Comparison of ENCODE assay signal across 11 cellular contexts in the genomic region with DNA sequence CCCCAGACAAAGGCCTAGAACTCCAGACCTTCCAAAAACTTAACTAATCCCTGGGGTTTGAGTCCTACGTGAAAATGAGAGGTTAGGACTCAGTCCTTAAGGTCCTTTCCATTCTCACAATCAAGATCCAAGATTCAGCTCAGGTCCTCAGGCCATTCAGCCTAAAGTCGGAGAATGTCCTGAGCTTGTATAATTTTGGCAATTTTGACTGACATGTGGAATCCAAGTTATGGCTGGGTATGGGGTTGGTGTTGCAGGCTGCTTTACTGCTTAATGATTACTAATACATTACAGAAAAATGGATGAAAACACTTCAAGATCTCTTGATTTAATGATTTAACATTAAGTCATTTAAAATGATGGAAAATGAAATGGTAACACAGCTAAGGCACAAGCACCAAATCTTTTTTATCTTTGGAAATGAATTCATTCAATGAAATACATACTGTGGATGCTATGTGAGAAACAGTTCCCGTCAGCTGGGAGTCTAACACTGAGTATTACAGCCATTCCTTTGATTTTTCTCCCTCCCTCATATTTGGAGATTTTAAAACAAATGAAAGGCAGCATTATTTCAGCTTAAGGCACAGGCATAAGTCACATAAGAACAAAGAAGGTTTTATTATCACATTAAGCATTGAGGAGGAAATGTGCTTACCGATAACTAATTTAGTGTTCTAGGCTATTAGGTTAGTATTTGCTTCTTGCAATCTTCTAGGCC. TPM values are rescaled to one million over a fixed set of nuclear protein-coding genes. Genes with fewer than 3 reads are reported as not detected.
DNase-seq lines count a peak whose midpoint lies in the region; ATAC-seq and TF ChIP-seq lines count a peak whose summit lies in the region.
"Had no signal": no experiment of that assay in that cellular context is flagged by ENCODE, and none has a peak within 500 bp of the region (broad histone marks: within the 10 kb centered on the region; RNA-seq: fewer than 3 reads in every experiment).

No MANE protein-coding gene starts in this region.

- in situ Hi-C loops in transverse colon (cut with MboI; ENCODE audit: low pct_ligation_motif_present in 1 of 4, low pct_unique_long_range_greater_than_20kb in 1 of 4, low sequenced_read_pairs in 3 of 4), result no loop called here

- H3K4me3 ChIP-seq in heart left ventricle, result peak overlapping the region; percentile 29 to 83 (median 62)
- H3K4me3 ChIP-seq in ascending aorta, result peak overlapping the region; percentile 62 to 68
- H3K4me3 ChIP-seq in transverse colon, result peak overlapping the region; percentile 39 to 60 (median 48)

- no peaks in the 10 kb centered on the region for H3K27me3 ChIP-seq in heart left ventricle
- H3K27me3 ChIP-seq in ascending aorta, result no peaks in the 10 kb centered on the region
- H3K27me3 ChIP-seq in transverse colon, result no peaks in the 10 kb centered on the region

- ATAC-seq in heart left ventricle, result no peak
- no peak for ATAC-seq in left cardiac atrium
- no peak for ATAC-seq in memory B cell (ENCODE audit: low read depth)
- no peak for ATAC-seq in HG03095 (IDR thresholded peaks at IDR 0.05; ENCODE audit: unreplicated experiment)

- H3K36me3 ChIP-seq in heart left ventricle (peaks cover 0 to 6% (median 0%) of the 10 kb centered on the region in 9 donors), ascending aorta (no peaks in the 10 kb centered on the region), transverse colon (no peaks in the 10 kb centered on the region)

- TF ChIP-seq CTCF in heart left ventricle (IDR thresholded peaks at IDR 0.05) (no peak), ascending aorta (IDR thresholded peaks at IDR 0.05) (no peak), transverse colon (IDR thresholded peaks at IDR 0.05) (no peak)

- H3K36me3 Mint-ChIP-seq in memory B cell, result peaks cover 3% of the 10 kb centered on the region

- 47 to 56% (median 54%) methylated on average over 4 of the region's 4 CpGs for WGBS in heart left ventricle, 4 donors
- 38 to 47% methylated on average over 3 to 4 of the region's 4 CpGs for WGBS in transverse colon (ENCODE audit: low coverage in 1 of 2), 2 donors

- H3K27ac Mint-ChIP-seq in memory B cell, result no peak overlapping the region

- H3K4me1 Mint-ChIP-seq in memory B cell, result peaks cover 26% of the 10 kb centered on the region

- H3K4me1 ChIP-seq in heart left ventricle (peaks cover 0 to 60% (median 13%) of the 10 kb centered on the region in 12 donors), ascending aorta (peaks cover 0 to 4% of the 10 kb centered on the region in 2 donors), transverse colon (peaks cover 0 to 37% (median 18%) of the 10 kb centered on the region in 4 donors)

- no peaks in the 10 kb centered on the region for H3K9me3 Mint-ChIP-seq in memory B cell

- H3K27ac ChIP-seq in heart left ventricle (peak overlapping the region in 10 of 12 donors; percentile 62 to 89 (median 79)), ascending aorta (peak overlapping the region; percentile 44 to 78), transverse colon (peak overlapping the region; percentile 83 to 91 (median 88)), caudate nucleus (ENCODE audit: low read depth, low read length) (no peak overlapping the region)

- intact Hi-C loops in heart left ventricle (cut with DNase I) (loop anchor here in 3 of 10 donors (5.0 kb wide), 3 partner anchors 41 to 56 kb away; no protein-coding TSS in a partner anchor), left cardiac atrium (cut with DNase I) (no loop called here), ascending aorta (cut with DNase I) (no loop called here), transverse colon (cut with DNase I; ENCODE audit: low total_unique reads) (no loop called here)

- no peak for TF ChIP-seq EP300 in transverse colon (IDR thresholded peaks at IDR 0.05; ENCODE audit: low read depth)

- DNase-seq in heart left ventricle (no peak), left cardiac atrium (no peak), ascending aorta (ENCODE audit: low spot score in 2 of 2) (no peak), memory B cell (ENCODE audit: low spot score in 2 of 2) (no peak), transverse colon (no peak), caudate nucleus (lab: John Stamatoyannopoulos, UW) (no peak), cerebellum (ENCODE audit: low spot score) (no peak)
- DNase-seq: left colon; NCI-H2081; stimulated activated naive CD4-positive, alpha-beta T cell had no signal

- no peaks in the 10 kb centered on the region for H3K27me3 Mint-ChIP-seq in memory B cell

- TF ChIP-seq POLR2A in heart left ventricle (IDR thresholded peaks at IDR 0.05) (no peak), transverse colon (IDR thresholded peaks at IDR 0.05) (no peak)

- peak overlapping the region; percentile 90 for H3K4me3 Mint-ChIP-seq in memory B cell

- H3K9me3 ChIP-seq in heart left ventricle (no peaks in the 10 kb centered on the region), ascending aorta (no peaks in the 10 kb centered on the region), transverse colon (no peaks in the 10 kb centered on the region)

RNA-seq across cellular contexts. Expression of gene ARHGAP18, which starts 1.3 kb away (rescaled TPM):
- total RNA-seq in heart left ventricle (10 to 100 TPM in 2 of 9 donors, 1 to 10 TPM in 7; 2.8 to 26.4 (median 4.1) TPM), left cardiac atrium (10 to 100 TPM; 12.1 to 12.4 TPM), ascending aorta (10.7 TPM), transverse colon (10 to 100 TPM in 2 of 4 donors, 1 to 10 TPM in 2; 5.2 to 21.8 (median 13.0) TPM), cerebellum (5.6 TPM)
- polyA plus RNA-seq in heart left ventricle, result 1 to 10 TPM; 1.6 to 2.8 TPM
